8 cellular contexts compared by ENCODE assay signal in genomic region chr1:45550401-45551305, GRCh38. TPM values are rescaled to one million over a fixed set of nuclear protein-coding genes. Genes with fewer than 3 reads are reported as not detected.
DNase-seq lines count a peak whose midpoint lies in the region; TF ChIP-seq lines count a peak whose summit lies in the region.

Gene AKR1A1, plus strand, starts transcription at chr1:45550826. Its CDS starts 10,969 bp downstream, at chr1:45561795.

- peak within 1 kb of the TSS; percentile 100 for H3K4me3 Mint-ChIP-seq in HFFc6
- peak within 1 kb of the TSS; percentile 96 for H3K4me3 Mint-ChIP-seq in activated naive CD4-positive, alpha-beta T cell treated with anti-CD3 and anti-CD28 coated beads for 36 hours

- H3K27me3 Mint-ChIP-seq in HFFc6 (ENCODE audit: insufficient read depth) = peaks cover 3% of the 10 kb centered on the region
- no peaks in the 10 kb centered on the region for H3K27me3 Mint-ChIP-seq in activated naive CD4-positive, alpha-beta T cell treated with anti-CD3 and anti-CD28 coated beads for 36 hours (ENCODE audit: low read depth)

- H3K4me3 ChIP-seq in NB4 (ENCODE audit: low read depth, low read length) = peak within 1 kb of the TSS; percentile 85

- peak within 1 kb of the TSS; percentile 98 for H3K27ac Mint-ChIP-seq in HFFc6
- H3K27ac Mint-ChIP-seq in activated naive CD4-positive, alpha-beta T cell treated with anti-CD3 and anti-CD28 coated beads for 36 hours = peak within 1 kb of the TSS; percentile 94

- TF ChIP-seq CTCF in HFFc6 (IDR thresholded peaks at IDR 0.05) (no peak; the same call in 1 of the 2 replicates), NB4 (IDR thresholded peaks at IDR 0.05; ENCODE audit: low read depth, low read length) (no peak)

- peaks cover 8% of the 10 kb centered on the region for H3K36me3 Mint-ChIP-seq in HFFc6 (ENCODE audit: low read depth)
- peaks cover 15% of the 10 kb centered on the region for H3K36me3 Mint-ChIP-seq in activated naive CD4-positive, alpha-beta T cell treated with anti-CD3 and anti-CD28 coated beads for 36 hours (ENCODE audit: low read depth)

- DNase-seq in GM04504 (ENCODE audit: low read depth) (peak; percentile 65), HFFc6 (peak; percentile 63), NB4 (ENCODE audit: low read depth) (peak; percentile 93), SK-N-DZ (ENCODE audit: low spot score) (peak; percentile 89), germinal center (ENCODE audit: low spot score) (peak; percentile 86), nucleus accumbens (lab: John Stamatoyannopoulos, UW) (peak in 55 of 56 donors; percentile 48 to 96 (median 83)), superior temporal gyrus (ENCODE audit: extremely low spot score) (peak; percentile 93)
- DNase-seq in activated naive CD4-positive, alpha-beta T cell treated with anti-CD3 and anti-CD28 coated beads for 36 hours = peak; percentile 93

- H3K4me1 Mint-ChIP-seq in HFFc6 (ENCODE audit: low read depth) = peaks cover 17% of the 10 kb centered on the region
- H3K4me1 Mint-ChIP-seq in activated naive CD4-positive, alpha-beta T cell treated with anti-CD3 and anti-CD28 coated beads for 36 hours (ENCODE audit: low read depth) = peaks cover 19% of the 10 kb centered on the region

- H3K9me3 Mint-ChIP-seq in HFFc6 = no peaks in the 10 kb centered on the region
- no peaks in the 10 kb centered on the region for H3K9me3 Mint-ChIP-seq in activated naive CD4-positive, alpha-beta T cell treated with anti-CD3 and anti-CD28 coated beads for 36 hours

- intact Hi-C loops in activated naive CD4-positive, alpha-beta T cell treated with anti-CD3 and anti-CD28 coated beads for 36 hours (cut with micrococcal nuclease) = loop anchor here (1.0 kb wide), 4 partner anchors 28 to 247 kb away; no protein-coding TSS in a partner anchor

- CTCF ChIA-PET in activated naive CD4-positive, alpha-beta T cell treated with anti-CD3 and anti-CD28 coated beads for 36 hours (lab: Charles Lee) = interaction anchor here (0.8 to 2.3 kb wide), 7 partner anchors 8 to 38 kb away, joined by 4 to 9 read pairs (median 4); partner anchors contain the start of gene PRDX1

- peak; percentile 96 for TF ChIP-seq POLR2A in NB4 (IDR thresholded peaks at IDR 0.05; ENCODE audit: extremely low read depth, insufficient read length)

RNA-seq across cellular contexts. Expression of gene AKR1A1, which starts in this region (rescaled TPM):
- 100 to 1,000 TPM; 105 to 125 (median 119) TPM for total RNA-seq in HFFc6 (2021; fragmentation: NEBNext Ultra II Directional; extraction: Animal tissue kit (Norgen Biotek cat#: 25700))
- 157 and 160 TPM in 2 replicates for polyA plus RNA-seq in SK-N-DZ (2014; cell fraction: cytosol; rRNA removed)
- 148 and 192 TPM in 2 replicates for polyA plus RNA-seq in SK-N-DZ (2014; cell fraction: nucleus; rRNA removed)
- total RNA-seq in activated naive CD4-positive, alpha-beta T cell treated with anti-CD3 and anti-CD28 coated beads for 36 hours = 100 to 1,000 TPM; 207 to 217 TPM

Comparison
In these comparisons a context has a peak if more than half of its experiments do, and no peak if none do; other contexts are left out.
1. Peak in every context shown above with its lines: DNase-seq and H3K4me3 ChIP-seq.